1 cellular context compared by ENCODE assay signal in the genomic region with DNA sequence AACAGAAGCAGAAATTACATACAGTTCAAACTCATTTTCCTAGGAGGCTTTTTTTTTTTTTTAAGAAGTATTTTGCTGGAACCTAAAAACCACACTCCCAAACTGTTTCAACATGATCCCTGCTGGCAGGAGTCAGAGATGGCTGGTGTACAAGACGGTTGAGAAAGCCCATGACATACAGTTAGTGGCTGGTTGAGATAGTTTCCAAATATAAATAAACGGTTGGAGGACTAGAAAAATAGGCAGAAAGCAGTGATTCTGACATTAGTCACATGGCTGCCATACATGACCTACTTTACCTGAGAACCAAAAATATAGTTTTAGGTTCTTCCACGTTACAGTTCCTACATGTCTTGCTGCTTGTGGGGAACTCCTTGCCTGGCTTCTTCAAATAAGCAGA.
TF ChIP-seq lines count a peak whose summit lies in the region.

No MANE protein-coding gene starts in this region.

TF ChIP-seq in IMR-90, 13 proteins besides CTCF, POLR2A, EP300 and RAD21 (continued from another document):
- TF ChIP-seq SMC3 (IDR thresholded peaks at IDR 0.05; ENCODE audit: low read depth, low read length) = peak; percentile 11; the same call in 1 of the 2 replicates
- TF ChIP-seq, protein P1, sequence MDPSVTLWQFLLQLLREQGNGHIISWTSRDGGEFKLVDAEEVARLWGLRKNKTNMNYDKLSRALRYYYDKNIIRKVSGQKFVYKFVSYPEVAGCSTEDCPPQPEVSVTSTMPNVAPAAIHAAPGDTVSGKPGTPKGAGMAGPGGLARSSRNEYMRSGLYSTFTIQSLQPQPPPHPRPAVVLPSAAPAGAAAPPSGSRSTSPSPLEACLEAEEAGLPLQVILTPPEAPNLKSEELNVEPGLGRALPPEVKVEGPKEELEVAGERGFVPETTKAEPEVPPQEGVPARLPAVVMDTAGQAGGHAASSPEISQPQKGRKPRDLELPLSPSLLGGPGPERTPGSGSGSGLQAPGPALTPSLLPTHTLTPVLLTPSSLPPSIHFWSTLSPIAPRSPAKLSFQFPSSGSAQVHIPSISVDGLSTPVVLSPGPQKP (IDR thresholded peaks at IDR 0.05; ENCODE audit: borderline replicate concordance, low read depth, low read length) = no peak
- no peak for TF ChIP-seq RFX5 (IDR thresholded peaks at IDR 0.05; ENCODE audit: low read depth, low read length)
- peak; percentile 94 for TF ChIP-seq CEBPB (IDR thresholded peaks at IDR 0.05; ENCODE audit: low read depth, low read length)
- TF ChIP-seq BHLHE40 (IDR thresholded peaks at IDR 0.05; ENCODE audit: low read depth, low read length) = peak; percentile 43; the same call in 1 of the 2 replicates
- TF ChIP-seq MAZ (IDR thresholded peaks at IDR 0.05; ENCODE audit: borderline replicate concordance, low read depth, low read length) = no peak
- no peak for TF ChIP-seq MAFK (IDR thresholded peaks at IDR 0.05; ENCODE audit: low read depth, low read length)
- no peak for TF ChIP-seq CHD1 (IDR thresholded peaks at IDR 0.05; ENCODE audit: low read depth, low read length)
- peak; percentile 66 for TF ChIP-seq FOS (IDR thresholded peaks at IDR 0.05; ENCODE audit: low read depth, low read length)
- no peak for TF ChIP-seq RCOR1 (IDR thresholded peaks at IDR 0.05; ENCODE audit: insufficient replicate concordance, low read length)
- TF ChIP-seq NFE2L2 (IDR thresholded peaks at IDR 0.05; ENCODE audit: low read depth, low read length) = no peak
